In the genomic region with DNA sequence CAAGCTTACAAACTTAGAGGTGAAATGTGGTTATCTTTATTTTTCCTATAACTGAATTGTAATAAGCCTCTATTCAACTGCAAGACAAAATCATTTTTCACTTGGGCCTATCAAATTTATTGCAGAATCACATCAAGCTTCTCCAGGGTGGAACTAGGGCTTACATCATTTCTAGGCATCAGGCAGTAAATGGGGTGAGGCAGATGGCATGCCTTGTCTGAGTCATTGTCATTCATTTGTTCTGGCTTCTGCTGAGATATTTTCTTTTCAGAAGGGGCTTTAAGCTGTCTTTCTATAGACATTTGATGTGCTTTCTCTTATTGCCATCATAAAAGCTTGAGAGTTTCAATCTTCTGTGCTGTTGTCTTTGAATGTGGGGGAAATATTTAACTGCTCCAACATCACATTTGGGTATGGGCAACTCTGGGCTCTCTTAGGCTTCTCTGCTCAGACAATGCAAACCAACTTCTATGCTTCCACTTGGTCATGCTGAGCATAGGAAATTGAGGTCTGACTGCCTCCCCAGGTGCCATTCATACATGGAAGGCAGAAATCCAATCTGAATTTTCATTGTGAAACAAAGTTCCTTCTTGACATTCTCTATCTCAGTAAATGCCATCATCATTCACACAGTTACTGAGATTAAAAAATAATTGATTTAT, we compare ENCODE assay signal across 19 cellular contexts.
"Had no signal": no experiment of that assay in that cellular context is flagged by ENCODE, and none has a peak within 500 bp of the region (broad histone marks: within the 10 kb centered on the region; RNA-seq: fewer than 3 reads in every experiment).

No MANE protein-coding gene starts in this region.

- H3K4me2 ChIP-seq: smooth muscle cell had no signal

- H3K4me3 Mint-ChIP-seq: activated B cell treated with CpG ODN at 0.5 μM for 24 hours; activated CD4-positive, alpha-beta T cell treated with anti-CD3 and anti-CD28 coated beads, Interleukin-2, amount 10 ng/mL, durations not matched to agents 24 days and 14 days; activated CD8-positive, alpha-beta T cell treated with anti-CD3 and anti-CD28 coated beads, Interleukin-2, amount 10 ng/mL, durations not matched to agents 7 days and 5 days; activated naive CD8-positive, alpha-beta T cell treated with anti-CD3 and anti-CD28 coated beads for 36 hours; brain; dendritic cell treated with granulocyte-macrophage colony-stimulating factor and Interleukin-4, amounts not matched to agents 40 ng/mL and 50 ng/mL, for 4 days; effector memory CD8-positive, alpha-beta T cell; nephron progenitor cell; stimulated activated naive CD8-positive, alpha-beta T cell treated with anti-CD3 and anti-CD28 coated beads, Interleukin-15, Interleukin-2, amounts not matched to agents 100 ng/mL and 50 ng/mL, for 24 hours; T-helper 17 cell; type B pancreatic cell had no signal

- H3K4me3 ChIP-seq: smooth muscle cell had no signal

- H3K27me3 Mint-ChIP-seq: activated B cell treated with CpG ODN at 0.5 μM for 24 hours; activated CD4-positive, alpha-beta T cell treated with anti-CD3 and anti-CD28 coated beads, Interleukin-2, amount 10 ng/mL, durations not matched to agents 24 days and 14 days; activated naive CD8-positive, alpha-beta T cell treated with anti-CD3 and anti-CD28 coated beads for 36 hours; brain; dendritic cell treated with granulocyte-macrophage colony-stimulating factor and Interleukin-4, amounts not matched to agents 40 ng/mL and 50 ng/mL, for 4 days; effector memory CD8-positive, alpha-beta T cell; progenitor cell of endocrine pancreas; stimulated activated naive CD8-positive, alpha-beta T cell treated with anti-CD3 and anti-CD28 coated beads, Interleukin-15, Interleukin-2, amounts not matched to agents 100 ng/mL and 50 ng/mL, for 24 hours; T-helper 17 cell; type B pancreatic cell had no signal

- ATAC-seq: activated CD8-positive, alpha-beta T cell treated with anti-CD3 and anti-CD28 coated beads, Interleukin-2, amount 10 ng/mL, durations not matched to agents 7 days and 5 days; effector memory CD8-positive, alpha-beta T cell; right cardiac atrium; T-helper 17 cell had no signal

- H3K36me3 Mint-ChIP-seq: activated naive CD8-positive, alpha-beta T cell treated with anti-CD3 and anti-CD28 coated beads for 36 hours; brain; type B pancreatic cell had no signal

- H3K4me1 Mint-ChIP-seq: activated B cell treated with CpG ODN at 0.5 μM for 24 hours; activated CD4-positive, alpha-beta T cell treated with anti-CD3 and anti-CD28 coated beads, Interleukin-2, amount 10 ng/mL, durations not matched to agents 24 days and 14 days; activated naive CD8-positive, alpha-beta T cell treated with anti-CD3 and anti-CD28 coated beads for 36 hours; brain; nephron progenitor cell; T-helper 17 cell had no signal

- DNase-seq: activated B cell treated with CpG ODN at 0.5 μM for 24 hours; activated CD4-positive, alpha-beta T cell treated with anti-CD3 and anti-CD28 coated beads, Interleukin-2, amount 10 ng/mL, durations not matched to agents 24 days and 14 days; activated CD8-positive, alpha-beta memory T cell treated with anti-CD3 and anti-CD28 coated beads, Interleukin-2, amount 50 U/mL, for 48 hours; activated CD8-positive, alpha-beta T cell treated with anti-CD3 and anti-CD28 coated beads, Interleukin-2, amount 10 ng/mL, durations not matched to agents 7 days and 5 days; activated gamma-delta T cell treated with Interleukin-2 at 50 U/mL for 16 hours; activated naive CD8-positive, alpha-beta T cell treated with anti-CD3 and anti-CD28 coated beads for 36 hours; amygdala; effector memory CD8-positive, alpha-beta T cell; hippocampal formation; nephron progenitor cell; occipital lobe; right cardiac atrium; T-helper 17 cell had no signal

- H3K27ac Mint-ChIP-seq: activated B cell treated with CpG ODN at 0.5 μM for 24 hours; activated CD4-positive, alpha-beta T cell treated with anti-CD3 and anti-CD28 coated beads, Interleukin-2, amount 10 ng/mL, durations not matched to agents 24 days and 14 days; activated CD8-positive, alpha-beta T cell treated with anti-CD3 and anti-CD28 coated beads, Interleukin-2, amount 10 ng/mL, durations not matched to agents 7 days and 5 days; activated naive CD8-positive, alpha-beta T cell treated with anti-CD3 and anti-CD28 coated beads for 36 hours; brain; dendritic cell treated with granulocyte-macrophage colony-stimulating factor and Interleukin-4, amounts not matched to agents 40 ng/mL and 50 ng/mL, for 4 days; effector memory CD8-positive, alpha-beta T cell; nephron progenitor cell; progenitor cell of endocrine pancreas; stimulated activated naive CD8-positive, alpha-beta T cell treated with anti-CD3 and anti-CD28 coated beads, Interleukin-15, Interleukin-2, amounts not matched to agents 100 ng/mL and 50 ng/mL, for 24 hours; T-helper 17 cell; type B pancreatic cell had no signal

- H3K9me3 Mint-ChIP-seq: activated B cell treated with CpG ODN at 0.5 μM for 24 hours; activated CD4-positive, alpha-beta T cell treated with anti-CD3 and anti-CD28 coated beads, Interleukin-2, amount 10 ng/mL, durations not matched to agents 24 days and 14 days; activated naive CD8-positive, alpha-beta T cell treated with anti-CD3 and anti-CD28 coated beads for 36 hours; brain; dendritic cell treated with granulocyte-macrophage colony-stimulating factor and Interleukin-4, amounts not matched to agents 40 ng/mL and 50 ng/mL, for 4 days; nephron progenitor cell; stimulated activated naive CD8-positive, alpha-beta T cell treated with anti-CD3 and anti-CD28 coated beads, Interleukin-15, Interleukin-2, amounts not matched to agents 100 ng/mL and 50 ng/mL, for 24 hours; type B pancreatic cell had no signal
